In genomic region chr20:20953738-20954657, GRCh38 we compare ENCODE assay signal across 23 cellular contexts.
"Had no signal": no experiment of that assay in that cellular context is flagged by ENCODE, and none has a peak within 500 bp of the region (broad histone marks: within the 10 kb centered on the region; RNA-seq: fewer than 3 reads in every experiment).

No MANE protein-coding gene starts in this region.

- H3K27ac ChIP-seq: adrenal gland, esophagus squamous epithelium had no signal

- H3K4me3 Mint-ChIP-seq: activated CD4-positive, alpha-beta memory T cell treated with anti-CD3 and anti-CD28 coated beads for 36 hours; activated CD4-positive, alpha-beta T cell treated with anti-CD3 and anti-CD28 coated beads for 36 hours; activated CD8-positive, alpha-beta memory T cell treated with anti-CD3 and anti-CD28 coated beads, Interleukin-2, amount 10 ng/mL, durations not matched to agents 7 days and 5 days; activated naive CD4-positive, alpha-beta T cell treated with anti-CD3 and anti-CD28 coated beads, Interleukin-2, amount 50 U/mL, for 24 hours; nephron progenitor cell; type B pancreatic cell had no signal

- DNase-seq: activated CD4-positive, alpha-beta memory T cell treated with anti-CD3 and anti-CD28 coated beads for 36 hours; activated CD4-positive, alpha-beta T cell treated with anti-CD3 and anti-CD28 coated beads for 36 hours; activated CD8-positive, alpha-beta memory T cell treated with anti-CD3 and anti-CD28 coated beads, Interleukin-2, amount 10 ng/mL, durations not matched to agents 7 days and 5 days; activated effector memory CD4-positive, alpha-beta T cell treated with Interleukin-2 at 50 U/mL for 16 hours; activated T-cell treated with anti-CD3 and anti-CD28 coated beads, Interleukin-2, amount 50 U/mL, for 1 hour; adrenal gland; caudate nucleus; cortex of kidney; effector CD4-positive, alpha-beta T cell; esophagus squamous epithelium; glutamatergic neuron; kidney; left ventricle myocardium superior; nephron progenitor cell; occipital lobe; right cardiac atrium; small intestine; stimulated activated CD4-positive, alpha-beta T cell treated with anti-CD3 and anti-CD28 coated beads, Interleukin-4, amount 100 ng/mL, for 4 hours; stimulated activated CD8-positive, alpha-beta memory T cell treated with anti-CD3 and anti-CD28 coated beads, Interleukin-4, amount 100 ng/mL, for 48 hours; stimulated activated naive CD8-positive, alpha-beta T cell treated with anti-CD3 and anti-CD28 coated beads, Interleukin-15, Interleukin-2, amounts not matched to agents 100 U/mL and 50 U/mL, for 24 hours had no signal

- H3K27ac Mint-ChIP-seq: activated CD4-positive, alpha-beta memory T cell treated with anti-CD3 and anti-CD28 coated beads for 36 hours; activated CD4-positive, alpha-beta T cell treated with anti-CD3 and anti-CD28 coated beads for 36 hours; activated CD8-positive, alpha-beta memory T cell treated with anti-CD3 and anti-CD28 coated beads, Interleukin-2, amount 10 ng/mL, durations not matched to agents 7 days and 5 days; activated naive CD4-positive, alpha-beta T cell treated with anti-CD3 and anti-CD28 coated beads, Interleukin-2, amount 50 U/mL, for 24 hours; nephron progenitor cell; progenitor cell of endocrine pancreas; type B pancreatic cell had no signal

- H3K36me3 ChIP-seq: adrenal gland, esophagus squamous epithelium had no signal

- ATAC-seq: activated CD4-positive, alpha-beta T cell treated with anti-CD3 and anti-CD28 coated beads for 36 hours; activated CD8-positive, alpha-beta memory T cell treated with anti-CD3 and anti-CD28 coated beads, Interleukin-2, amount 10 ng/mL, durations not matched to agents 7 days and 5 days; left ventricle myocardium superior; right cardiac atrium; stimulated activated naive CD8-positive, alpha-beta T cell treated with anti-CD3 and anti-CD28 coated beads, Interleukin-15, Interleukin-2, amounts not matched to agents 100 U/mL and 50 U/mL, for 24 hours had no signal

- H3K36me3 Mint-ChIP-seq: activated CD4-positive, alpha-beta memory T cell treated with anti-CD3 and anti-CD28 coated beads for 36 hours; activated CD8-positive, alpha-beta memory T cell treated with anti-CD3 and anti-CD28 coated beads, Interleukin-2, amount 10 ng/mL, durations not matched to agents 7 days and 5 days; activated naive CD4-positive, alpha-beta T cell treated with anti-CD3 and anti-CD28 coated beads, Interleukin-2, amount 50 U/mL, for 24 hours; type B pancreatic cell had no signal

- H3K4me1 Mint-ChIP-seq: activated CD4-positive, alpha-beta T cell treated with anti-CD3 and anti-CD28 coated beads for 36 hours; activated CD8-positive, alpha-beta memory T cell treated with anti-CD3 and anti-CD28 coated beads, Interleukin-2, amount 10 ng/mL, durations not matched to agents 7 days and 5 days; activated naive CD4-positive, alpha-beta T cell treated with anti-CD3 and anti-CD28 coated beads, Interleukin-2, amount 50 U/mL, for 24 hours had no signal

- H3K27me3 Mint-ChIP-seq: activated CD8-positive, alpha-beta memory T cell treated with anti-CD3 and anti-CD28 coated beads, Interleukin-2, amount 10 ng/mL, durations not matched to agents 7 days and 5 days had no signal

- H3K4me3 ChIP-seq: adrenal gland, esophagus squamous epithelium had no signal

- H3K4me1 ChIP-seq: adrenal gland, esophagus squamous epithelium had no signal

- H3K9me3 Mint-ChIP-seq: activated CD4-positive, alpha-beta memory T cell treated with anti-CD3 and anti-CD28 coated beads for 36 hours; activated naive CD4-positive, alpha-beta T cell treated with anti-CD3 and anti-CD28 coated beads, Interleukin-2, amount 50 U/mL, for 24 hours; type B pancreatic cell had no signal

- H3K27me3 ChIP-seq: adrenal gland had no signal
